In genomic region chr6:16244446-16244845, GRCh38 we compare ENCODE assay signal across 15 cellular contexts. TPM values are rescaled to one million over a fixed set of nuclear protein-coding genes. Genes with fewer than 3 reads are reported as not detected.
DNase-seq lines count a peak whose midpoint lies in the region; ATAC-seq, FAIRE-seq and TF ChIP-seq lines count a peak whose summit lies in the region.
"Had no signal": no experiment of that assay in that cellular context is flagged by ENCODE, and none has a peak within 500 bp of the region (broad histone marks: within the 10 kb centered on the region; RNA-seq: fewer than 3 reads in every experiment).

No MANE protein-coding gene starts in this region.

- peaks cover 4% of the 10 kb centered on the region for H3K36me3 Mint-ChIP-seq in type B pancreatic cell

- intact Hi-C loops in left cardiac atrium (cut with DNase I) (loop anchor here in 1 of 2 donors (5.0 kb wide), 1 partner anchor 33 kb away; no protein-coding TSS in a partner anchor), pancreas (cut with DNase I) (no loop called here)

- H3K9me3 ChIP-seq in pancreas, result no peaks in the 10 kb centered on the region

- H3K27ac Mint-ChIP-seq in type B pancreatic cell, result peak overlapping the region; percentile 4
- H3K27ac Mint-ChIP-seq: activated CD4-positive, alpha-beta T cell treated with anti-CD3 and anti-CD28 coated beads for 36 hours; activated T-helper 2 cell treated with anti-CD3 and anti-CD28 coated beads, Interferon-gamma antibody, Interleukin-2, Interleukin-4, amounts not matched to agents 10 μg/mL and 5 μg/mL and 100 μg/mL, durations not matched to agents 14 hours and 24 hours and 36 hours; naive thymus-derived CD8-positive, alpha-beta T cell had no signal

- H3K27me3 ChIP-seq in pancreas, result no peaks in the 10 kb centered on the region

- H3K27me3 Mint-ChIP-seq in type B pancreatic cell, result peaks cover 23% of the 10 kb centered on the region

- no peak for FAIRE-seq in pancreas (lab: Jason Lieb, UNC)
- FAIRE-seq: TTC549 had no signal

- no peaks in the 10 kb centered on the region for H3K36me3 ChIP-seq in pancreas

- no peak overlapping the region for H3K4me3 Mint-ChIP-seq in type B pancreatic cell
- H3K4me3 Mint-ChIP-seq: activated CD4-positive, alpha-beta T cell treated with anti-CD3 and anti-CD28 coated beads for 36 hours; naive thymus-derived CD8-positive, alpha-beta T cell had no signal

- ATAC-seq in left cardiac atrium (peak; percentile 7 to 12), pancreas (peak; percentile 35 to 62 (median 46)), HG03108 (IDR thresholded peaks at IDR 0.05; ENCODE audit: unreplicated experiment) (no peak)
- ATAC-seq: activated CD4-positive, alpha-beta T cell treated with anti-CD3 and anti-CD28 coated beads for 36 hours; naive thymus-derived CD8-positive, alpha-beta T cell had no signal

- WGBS in pancreas, 2 donors, result 19 to 25% methylated on average over 5 of the region's 5 CpGs

- H3K4me3 ChIP-seq in pancreas, result no peak overlapping the region
- H3K4me3 ChIP-seq: GM23248 had no signal

- TF ChIP-seq CTCF in pancreas (IDR thresholded peaks at IDR 0.05) (no peak), type B pancreatic cell (conservative IDR thresholded peaks at IDR 0.05) (no peak)

- no peaks in the 10 kb centered on the region for H3K9me3 Mint-ChIP-seq in type B pancreatic cell
- H3K9me3 Mint-ChIP-seq: activated T-helper 2 cell treated with anti-CD3 and anti-CD28 coated beads, Interferon-gamma antibody, Interleukin-2, Interleukin-4, amounts not matched to agents 10 μg/mL and 5 μg/mL and 100 μg/mL, durations not matched to agents 14 hours and 24 hours and 36 hours; naive thymus-derived CD8-positive, alpha-beta T cell had no signal

- peak; percentile 23 for DNase-seq in cerebellar cortex (ENCODE audit: low spot score)
- DNase-seq in left cardiac atrium, result peak; percentile 38
- DNase-seq in pancreas, result peak in 2 of 6 donors; percentile 23 to 35
- DNase-seq in type B pancreatic cell (ENCODE audit: extremely low spot score, unreplicated experiment), result no peak
- no peak for DNase-seq in DMS114 treated with DMSO at 0.1 percent for 48 hours (lab: John Stamatoyannopoulos, UW; ENCODE audit: unreplicated experiment)
- no peak for DNase-seq in stimulated activated naive CD4-positive, alpha-beta T cell treated with Interleukin-2 at 50 U/mL for 16 hours (lab: John Stamatoyannopoulos, UW)
- DNase-seq: activated CD4-positive, alpha-beta T cell treated with anti-CD3 and anti-CD28 coated beads for 36 hours; cerebellar nuclear complex; GM23248; Kasumi-1; naive thymus-derived CD8-positive, alpha-beta T cell; NCI-H510A treated with DMSO at 0.1 percent for 48 hours had no signal

- H3K4me1 Mint-ChIP-seq in type B pancreatic cell (ENCODE audit: unreplicated experiment), result peaks cover 24% of the 10 kb centered on the region
- H3K4me1 Mint-ChIP-seq: activated CD4-positive, alpha-beta T cell treated with anti-CD3 and anti-CD28 coated beads for 36 hours had no signal

- peaks cover 19 to 21% (median 19%) of the 10 kb centered on the region in 3 donors for H3K4me1 ChIP-seq in pancreas

- peak overlapping the region; percentile 25 to 52 (median 46) for H3K27ac ChIP-seq in pancreas
- H3K27ac ChIP-seq: GM23248 had no signal

RNA-seq across cellular contexts. Expression of gene GMPR, which starts 6.1 kb away (rescaled TPM):
- total RNA-seq in left cardiac atrium (10 to 100 TPM; 58.8 to 65.2 TPM), pancreas (10 to 100 TPM in 1 of 6 donors, 1 to 10 TPM in 5; 4.5 to 11.1 (median 5.6) TPM), type B pancreatic cell (ENCODE audit: low replicate concordance) (1.8 and 3.8 TPM in 2 replicates)
- polyA plus RNA-seq in pancreas, result 10 to 100 TPM; 18.6 to 25.9 TPM

Comparison
In these comparisons a context has a peak if more than half of its experiments do, and no peak if none do; other contexts are left out.
1. DNase-seq: peak in cerebellar cortex (single experiment) and left cardiac atrium (single experiment); none in type B pancreatic cell (single experiment), DMS114 treated with DMSO at 0.1 percent for 48 hours (single experiment) and stimulated activated naive CD4-positive, alpha-beta T cell treated with Interleukin-2 at 50 U/mL for 16 hours (single experiment).
2. RNA of gene GMPR, which starts 6.1 kb away (total RNA-seq): 58.8 to 65.2 TPM in left cardiac atrium; 4.5 to 11.1 TPM in pancreas and 1.8 to 3.8 TPM in type B pancreatic cell; every median in the first group is over 4 times any median in the second.